Comparison of ENCODE assay signal across 8 cellular contexts in the genomic region with DNA sequence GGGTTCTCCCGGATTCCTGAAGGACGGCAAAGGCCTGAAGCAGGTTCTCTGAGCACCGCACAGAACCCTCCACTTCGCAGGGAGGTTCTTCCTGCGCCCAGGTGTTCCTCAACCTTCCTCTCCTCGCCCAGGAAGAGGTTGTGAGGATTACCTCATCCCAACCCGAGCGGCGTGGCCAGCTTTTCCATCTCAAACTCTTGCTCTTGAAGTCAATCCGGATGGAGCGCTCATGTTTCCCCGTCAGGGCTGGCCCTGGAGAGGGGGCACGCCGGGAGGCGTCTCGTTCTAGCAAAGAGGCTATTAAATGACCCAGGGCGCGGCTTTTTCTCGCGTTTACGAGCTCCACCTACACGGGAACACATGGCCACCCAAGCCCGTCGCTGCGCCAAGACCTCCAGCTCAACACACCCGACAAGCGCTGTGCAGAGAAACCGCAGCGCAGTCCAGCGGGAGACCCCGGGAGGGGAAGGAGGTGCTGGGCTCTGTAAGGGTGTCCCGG. TPM values are rescaled to one million over a fixed set of nuclear protein-coding genes. Genes with fewer than 3 reads are reported as not detected.
A peak's percentile ranks its signal among the peaks of the same experiment; 100 is the strongest.
DNase-seq lines count a peak whose midpoint lies in the region; ATAC-seq and TF ChIP-seq lines count a peak whose summit lies in the region.

No MANE protein-coding gene starts in this region.

- peaks cover 2% of the 10 kb centered on the region for H3K36me3 ChIP-seq in CD4-positive, CD25-positive, alpha-beta regulatory T cell (ENCODE audit: control insufficient read depth, insufficient read depth, low read length)

- H3K4me1 ChIP-seq in CD4-positive, CD25-positive, alpha-beta regulatory T cell (ENCODE audit: control insufficient read depth, insufficient read depth, low read length, poor library complexity, severe bottlenecking), result peaks cover 37% of the 10 kb centered on the region

- H3K9me3 ChIP-seq in CD4-positive, CD25-positive, alpha-beta regulatory T cell (ENCODE audit: control insufficient read depth in 2 of 2, low read length in 2 of 2), result no peaks in the 10 kb centered on the region

- H3K9me3 Mint-ChIP-seq in CD4-positive, CD25-positive, alpha-beta regulatory T cell, result peaks cover 0 to 2% (median 0%) of the 10 kb centered on the region in 7 donors
- H3K9me3 Mint-ChIP-seq in activated T-helper 17 cell treated with anti-CD3 and anti-CD28 coated beads, Interleukin-2, amount 50 U/mL, for 72 hours, result no peaks in the 10 kb centered on the region
- H3K9me3 Mint-ChIP-seq in glutamatergic neuron (ENCODE audit: unreplicated experiment), result peaks cover 17% of the 10 kb centered on the region

- peaks cover 0 to 46% (median 26%) of the 10 kb centered on the region in 4 donors for H3K4me1 Mint-ChIP-seq in CD4-positive, CD25-positive, alpha-beta regulatory T cell
- peaks cover 11% of the 10 kb centered on the region for H3K4me1 Mint-ChIP-seq in activated T-helper 17 cell treated with anti-CD3 and anti-CD28 coated beads, Interleukin-2, amount 50 U/mL, for 72 hours
- peaks cover 6% of the 10 kb centered on the region for H3K4me1 Mint-ChIP-seq in glutamatergic neuron (ENCODE audit: low read depth, unreplicated experiment)

- peak overlapping the region; percentile 93 to 98 (median 95) for H3K4me3 Mint-ChIP-seq in CD4-positive, CD25-positive, alpha-beta regulatory T cell
- peak overlapping the region; percentile 90 for H3K4me3 Mint-ChIP-seq in activated T-helper 17 cell treated with anti-CD3 and anti-CD28 coated beads, Interleukin-2, amount 50 U/mL, for 72 hours
- H3K4me3 Mint-ChIP-seq in glutamatergic neuron (ENCODE audit: unreplicated experiment), result peak overlapping the region; percentile 84

- no peaks in the 10 kb centered on the region for H3K36me3 Mint-ChIP-seq in CD4-positive, CD25-positive, alpha-beta regulatory T cell
- peaks cover 44% of the 10 kb centered on the region for H3K36me3 Mint-ChIP-seq in activated T-helper 17 cell treated with anti-CD3 and anti-CD28 coated beads, Interleukin-2, amount 50 U/mL, for 72 hours (ENCODE audit: low read depth)
- no peaks in the 10 kb centered on the region for H3K36me3 Mint-ChIP-seq in glutamatergic neuron (ENCODE audit: unreplicated experiment)

- no peak for DNase-seq in CD4-positive, CD25-positive, alpha-beta regulatory T cell
- DNase-seq in NCI-H345 (lab: John Stamatoyannopoulos, UW) (peak; percentile 95), glutamatergic neuron (peak; percentile 69), occipital lobe (lab: John Stamatoyannopoulos, UW) (peak; percentile 75), mesenteric fat pad (ENCODE audit: low spot score) (no peak)

- ATAC-seq in CD4-positive, CD25-positive, alpha-beta regulatory T cell (ENCODE audit: low read depth in 2 of 2), result no peak
- ATAC-seq in GM19043 (IDR thresholded peaks at IDR 0.05; ENCODE audit: low read depth, unreplicated experiment) (peak; percentile 23), HG03439 (IDR thresholded peaks at IDR 0.05; ENCODE audit: unreplicated experiment) (peak; percentile 27)
- ATAC-seq in activated T-helper 17 cell treated with anti-CD3 and anti-CD28 coated beads, Interleukin-2, amount 50 U/mL, for 72 hours (replicated peaks), result peak; percentile 43

- H3K27ac Mint-ChIP-seq in CD4-positive, CD25-positive, alpha-beta regulatory T cell, result peak overlapping the region; percentile 92 to 94 (median 93)
- H3K27ac Mint-ChIP-seq in activated T-helper 17 cell treated with anti-CD3 and anti-CD28 coated beads, Interleukin-2, amount 50 U/mL, for 72 hours, result peak overlapping the region; percentile 85
- H3K27ac Mint-ChIP-seq in glutamatergic neuron (ENCODE audit: unreplicated experiment), result peak overlapping the region; percentile 97

- H3K27me3 ChIP-seq in CD4-positive, CD25-positive, alpha-beta regulatory T cell (ENCODE audit: control insufficient read depth, insufficient read depth, low read length), result no peaks in the 10 kb centered on the region

- no peak for TF ChIP-seq CTCF in glutamatergic neuron (IDR thresholded peaks at IDR 0.05; ENCODE audit: partially characterized antibody, unreplicated experiment)

- H3K4me3 ChIP-seq in CD4-positive, CD25-positive, alpha-beta regulatory T cell (ENCODE audit: low read depth, low read length), result peak overlapping the region; percentile 87

- peak overlapping the region; percentile 90 for H3K27ac ChIP-seq in CD4-positive, CD25-positive, alpha-beta regulatory T cell (ENCODE audit: insufficient read depth, low read length, poor library complexity, severe bottlenecking)

- no peaks in the 10 kb centered on the region for H3K27me3 Mint-ChIP-seq in CD4-positive, CD25-positive, alpha-beta regulatory T cell
- H3K27me3 Mint-ChIP-seq in activated T-helper 17 cell treated with anti-CD3 and anti-CD28 coated beads, Interleukin-2, amount 50 U/mL, for 72 hours, result no peaks in the 10 kb centered on the region
- peaks cover 12% of the 10 kb centered on the region for H3K27me3 Mint-ChIP-seq in glutamatergic neuron (ENCODE audit: unreplicated experiment)

RNA-seq across cellular contexts. Expression of a gene that starts 0.6 kb away (rescaled TPM):
- 40.8 TPM for total RNA-seq in CD4-positive, CD25-positive, alpha-beta regulatory T cell
- 100 to 1,000 TPM in 3 of 4 donors, 10 to 100 TPM in 1; 94.0 to 132 (median 115) TPM for polyA plus RNA-seq in CD4-positive, CD25-positive, alpha-beta regulatory T cell
- total RNA-seq in activated T-helper 17 cell treated with anti-CD3 and anti-CD28 coated beads, Interleukin-2, amount 50 U/mL, for 72 hours, result 100 to 1,000 TPM in 1 of 2 donors, 10 to 100 TPM in 1; 68.5 to 107 TPM
- total RNA-seq in glutamatergic neuron (ENCODE audit: unreplicated experiment) (168 TPM), occipital lobe (162 TPM), mesenteric fat pad (118 TPM)

RNA-seq across cellular contexts. Expression of a gene that starts 51.0 kb away (rescaled TPM):
- total RNA-seq in CD4-positive, CD25-positive, alpha-beta regulatory T cell, result 6.6 TPM
- 1 to 10 TPM in 1 of 4 donors, under 1 TPM in 3; 0.07 to 1.2 (median 0.68) TPM for polyA plus RNA-seq in CD4-positive, CD25-positive, alpha-beta regulatory T cell
- total RNA-seq in activated T-helper 17 cell treated with anti-CD3 and anti-CD28 coated beads, Interleukin-2, amount 50 U/mL, for 72 hours, result 1 to 10 TPM; 3.0 to 3.4 TPM
- total RNA-seq in glutamatergic neuron (ENCODE audit: unreplicated experiment) (210 TPM), occipital lobe (94.2 TPM), mesenteric fat pad (7.4 TPM)

Comparison
In these comparisons a context has a peak if more than half of its experiments do, and no peak if none do; other contexts are left out.
1. ATAC-seq: peak in GM19043 (single experiment), HG03439 (single experiment) and activated T-helper 17 cell treated with anti-CD3 and anti-CD28 coated beads, Interleukin-2, amount 50 U/mL, for 72 hours (single experiment); none in CD4-positive, CD25-positive, alpha-beta regulatory T cell (0 of 2).
2. DNase-seq: peak in NCI-H345 (single experiment), glutamatergic neuron (single experiment) and occipital lobe (single experiment); none in CD4-positive, CD25-positive, alpha-beta regulatory T cell (0 of 3) and mesenteric fat pad (single experiment).
3. RNA of a gene that starts 51.0 kb away (total RNA-seq): 210 TPM in glutamatergic neuron (single experiment) and 94.2 TPM in occipital lobe (single experiment); 7.4 TPM in mesenteric fat pad (single experiment), 6.6 TPM in CD4-positive, CD25-positive, alpha-beta regulatory T cell (single experiment) and 3.0 to 3.4 TPM in activated T-helper 17 cell treated with anti-CD3 and anti-CD28 coated beads, Interleukin-2, amount 50 U/mL, for 72 hours; every median in the first group is over 10 times any median in the second.
4. Peak in every context shown above with its lines, with median percentiles within 50 percentile points of each other: H3K27ac Mint-ChIP-seq and H3K4me3 Mint-ChIP-seq.